ENCODE assay signal across 8 cellular contexts in the genomic region with DNA sequence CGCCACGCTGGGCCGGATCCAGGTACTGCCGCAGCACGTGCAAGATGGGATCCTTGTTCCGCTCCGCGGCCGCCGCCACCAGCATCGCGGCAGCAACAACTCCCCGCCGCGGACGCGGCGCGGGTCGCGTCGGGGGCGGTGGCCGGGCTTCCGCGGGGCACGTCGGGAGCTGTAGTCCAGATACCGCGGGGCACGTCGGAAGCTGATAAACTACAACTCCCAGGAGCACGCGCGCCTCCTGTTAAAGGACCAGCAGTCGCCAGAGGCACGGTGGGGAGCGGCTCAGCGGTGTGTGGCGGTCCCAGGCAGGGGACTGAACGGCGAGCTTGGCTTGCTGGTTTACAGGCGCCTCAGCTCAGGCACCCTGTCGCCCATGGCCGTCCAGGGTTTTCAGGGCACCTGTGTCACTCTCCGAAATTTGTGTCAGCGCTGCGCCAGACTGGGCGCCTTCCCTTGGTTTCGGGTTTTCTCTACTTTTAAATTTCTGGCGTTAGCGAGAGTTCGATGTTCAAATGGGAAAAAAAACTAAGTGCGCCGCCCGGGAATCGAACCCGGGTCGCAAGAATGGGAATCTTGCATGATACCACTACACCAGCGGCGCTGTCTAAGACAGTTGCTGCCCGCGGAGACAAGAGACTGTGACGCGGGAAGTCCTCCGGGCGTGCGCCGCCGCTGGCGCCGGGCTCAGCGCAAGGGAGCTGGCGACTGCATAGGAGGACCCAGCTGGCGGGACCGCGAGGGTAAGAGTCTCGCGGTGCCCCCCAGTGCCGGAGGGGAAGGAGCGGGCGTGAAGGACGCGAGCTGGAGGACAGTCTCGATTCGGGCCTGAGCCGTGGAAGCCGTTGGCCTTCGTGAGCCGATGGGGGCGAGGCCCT. TPM values are rescaled to one million over a fixed set of nuclear protein-coding genes. Genes with fewer than 3 reads are reported as not detected.
DNase-seq lines count a peak whose midpoint lies in the region; ATAC-seq, FAIRE-seq and TF ChIP-seq lines count a peak whose summit lies in the region.

Gene METTL26, minus strand, starts transcription at position 100 of the 875 bp plus-strand sequence. Its CDS starts 15 bp downstream, at position 85.

- peak within 1 kb of the TSS; percentile 99 for H3K4ac ChIP-seq in H1 (replicated peaks; ENCODE audit: insufficient read length, low read depth, low read length)
- peak within 1 kb of the TSS; percentile 50 for H3K4ac ChIP-seq in mesendoderm (ENCODE audit: low read depth, low read length)

- H3K9ac ChIP-seq in H1 (replicated peaks in 1 of 4; ENCODE audit: extremely low read depth in 1 of 4, low read depth in 3 of 4, low read length in 3 of 4), result peak within 1 kb of the TSS; percentile 49 to 66 (median 60); a peak in 6 of 7 replicates
- peak within 1 kb of the TSS; percentile 94 for H3K9ac ChIP-seq in mesendoderm (ENCODE audit: low read length)

- in situ Hi-C loops in Caki2 (cut with HindIII; ENCODE audit: low pct_unique_long_range_greater_than_20kb, low sequenced_read_pairs), result no loop called here

- peaks cover 0 to 6% of the 10 kb centered on the region in 2 experiments; a peak in 1 of 4 replicates for H3K79me2 ChIP-seq in H1 (ENCODE audit: control insufficient read depth in 1 of 2, insufficient read depth in 2 of 2, low read length in 2 of 2)
- H3K79me2 ChIP-seq in mesendoderm (ENCODE audit: control insufficient read depth, insufficient read depth, low read length), result no peaks in the 10 kb centered on the region

- peaks cover 3 to 10% of the 10 kb centered on the region in 2 experiments for H4K20me1 ChIP-seq in H1 (replicated peaks in 1 of 2; ENCODE audit: control insufficient read depth in 1 of 2, insufficient read depth in 2 of 2, low read length in 2 of 2)

- H3K36me3 ChIP-seq in H1 (ENCODE audit: control insufficient read depth in 2 of 4, insufficient read depth in 4 of 4, low read length in 3 of 4) (peaks cover 0 to 21% (median 3%) of the 10 kb centered on the region in 4 experiments; a peak in 4 of 8 replicates), mesendoderm (ENCODE audit: control insufficient read depth, insufficient read depth, low read length) (no peaks in the 10 kb centered on the region)

- CTCF ChIA-PET in H1 (lab: Charles Lee; ENCODE audit: partially characterized antibody), result interaction anchor here (0.9 to 2.9 kb wide), 9 partner anchors 11 to 43 kb away, joined by 3 to 8 read pairs (median 4); no protein-coding TSS in a partner anchor

- H2BK120ac ChIP-seq in H1 (replicated peaks; ENCODE audit: low read depth, low read length), result no peak within 1 kb of the TSS
- no peak within 1 kb of the TSS for H2BK120ac ChIP-seq in mesendoderm (ENCODE audit: low read depth, low read length)

- TF ChIP-seq RAD21 in H1 (IDR thresholded peaks at IDR 0.05 in 1 of 2, conservative IDR thresholded peaks at IDR 0.05 in 1 of 2; ENCODE audit: low read depth in 2 of 2, low read length in 2 of 2), result 0 out of 4 replicates have a peak, but pooled peaks of 1 of the 2 experiments have one; percentile 0

- H2BK20ac ChIP-seq in H1 (ENCODE audit: low read length), result 0 out of 2 replicates have a peak within 1 kb of the TSS, but pooled peaks have one; percentile 72

- peak within 1 kb of the TSS; percentile 73 to 89 (median 77) for H3K4me3 ChIP-seq in H1 (ENCODE audit: extremely low read depth in 1 of 4, insufficient read depth in 2 of 4, low read depth in 3 of 4, low read length in 4 of 4)
- peak within 1 kb of the TSS; percentile 89 for H3K4me3 ChIP-seq in mesendoderm (ENCODE audit: low read length)

- H2BK5ac ChIP-seq in H1 (ENCODE audit: low read depth, low read length) (peak within 1 kb of the TSS; percentile 93; the same call in 1 of the 2 replicates), mesendoderm (ENCODE audit: low read length) (no peak within 1 kb of the TSS)

- POLR2A ChIA-PET in H1 (lab: Charles Lee; ENCODE audit: partially characterized antibody), result interaction anchor here (0.6 to 2.7 kb wide), 21 partner anchors 8 to 1530 kb away, joined by 3 to 16 read pairs (median 4); partner anchors contain the start of genes RAB40C, RHBDL1, WDR24 and WDR90

- H3K23ac ChIP-seq in H1 (ENCODE audit: insufficient read length) (no peak within 1 kb of the TSS), mesendoderm (ENCODE audit: low read length) (peak within 1 kb of the TSS; percentile 97)

- H3K27me3 ChIP-seq in H1 (replicated peaks in 1 of 4; ENCODE audit: control insufficient read depth in 3 of 4, extremely low read depth in 1 of 4, insufficient read depth in 3 of 4, low read length in 3 of 4) (no peaks in the 10 kb centered on the region), mesendoderm (ENCODE audit: insufficient read depth, low read length, poor library complexity) (no peaks in the 10 kb centered on the region)

- H2BK15ac ChIP-seq in H1 (ENCODE audit: low read length) (peak within 1 kb of the TSS; percentile 53; the same call in 1 of the 2 replicates), mesendoderm (replicated peaks; ENCODE audit: low read depth) (no peak within 1 kb of the TSS)

- H3K79me1 ChIP-seq in H1 (ENCODE audit: low read depth, low read length) (no peaks in the 10 kb centered on the region), mesendoderm (ENCODE audit: low read length) (peaks cover 2% of the 10 kb centered on the region)

- H3K18ac ChIP-seq in H1 (ENCODE audit: extremely low read depth, low read length) (peak within 1 kb of the TSS; percentile 96), mesendoderm (ENCODE audit: low read length) (peak within 1 kb of the TSS; percentile 5)

- FAIRE-seq in H1 (lab: Jason Lieb, UNC), result peak; percentile 19

- peak; percentile 97 for DNase-seq in Caki2 (ENCODE audit: low read depth)
- DNase-seq in HUDEP-2 (lab: John Stamatoyannopoulos, UW; ENCODE audit: unreplicated experiment in 76 of 76), result peak in 75 of 76 experiments; percentile 18 to 98 (median 88)
- DNase-seq in NOMO-1 treated with dmso at 0.1 percent for 144 hours (lab: John Stamatoyannopoulos, UW; ENCODE audit: unreplicated experiment), result peak; percentile 90
- peak; percentile 85 to 100 (median 100) for DNase-seq in activated CD8-positive, alpha-beta memory T cell treated with anti-CD3 and anti-CD28 coated beads for 48 hours (ENCODE audit: low read depth in 2 of 3, low spot score in 2 of 3)
- DNase-seq in H1 (ENCODE audit: low read depth in 1 of 2, low spot score in 2 of 2), result peak in 1 of 2 experiments; percentile 96
- peak; percentile 97 for DNase-seq in mesendoderm
- peak; percentile 84 for DNase-seq in stimulated activated CD8-positive, alpha-beta memory T cell treated with anti-CD3 and anti-CD28 coated beads, Interleukin-12 subunit alpha, Interleukin-12 subunit beta, amount 100 ng/mL, for 4 hours (ENCODE audit: low read depth)

- no peak within 1 kb of the TSS for H2AK5ac ChIP-seq in H1 (ENCODE audit: low read depth, low read length)
- H2AK5ac ChIP-seq in mesendoderm (ENCODE audit: low read length), result no peak within 1 kb of the TSS

- H4K8ac ChIP-seq in H1 (ENCODE audit: extremely low read depth, insufficient read depth, low read length), result peak within 1 kb of the TSS; percentile 95
- H4K8ac ChIP-seq in mesendoderm (ENCODE audit: low read depth, low read length), result no peak within 1 kb of the TSS

- H2AFZ ChIP-seq in H1 (ENCODE audit: low read length), result no peak within 1 kb of the TSS; the same call in 1 of the 2 replicates

- H4K5ac ChIP-seq in H1 (ENCODE audit: insufficient read length, low read depth, low read length) (peak within 1 kb of the TSS; percentile 80), mesendoderm (ENCODE audit: low read length) (no peak within 1 kb of the TSS)

- ATAC-seq in GM21381 (IDR thresholded peaks at IDR 0.05; ENCODE audit: unreplicated experiment), result peak; percentile 57

- peaks cover 9% of the 10 kb centered on the region; the same call in 1 of the 2 replicates for H3K23me2 ChIP-seq in H1 (ENCODE audit: low read depth, low read length)

- H3K14ac ChIP-seq in H1 (ENCODE audit: insufficient read length), result no peak within 1 kb of the TSS

- H3K56ac ChIP-seq in H1 (replicated peaks; ENCODE audit: insufficient read length, low read depth, low read length), result peak within 1 kb of the TSS; percentile 79
- peak within 1 kb of the TSS; percentile 99 for H3K56ac ChIP-seq in mesendoderm (ENCODE audit: low read length)

- TF ChIP-seq EP300 in H1 (IDR thresholded peaks at IDR 0.05; ENCODE audit: borderline replicate concordance in 1 of 2, low read depth in 2 of 2, low read length in 2 of 2), result no peak

- H3K4me2 ChIP-seq in H1 (ENCODE audit: insufficient read depth in 1 of 2, low read depth in 2 of 2, low read length in 2 of 2) (peak within 1 kb of the TSS; percentile 62 to 88), mesendoderm (ENCODE audit: low read length) (peak within 1 kb of the TSS; percentile 73)

- no peak for TF ChIP-seq CTCF in H1 (IDR thresholded peaks at IDR 0.05; ENCODE audit: control extremely low read depth in 1 of 3, insufficient read depth in 1 of 3, low read depth in 1 of 3, low read length in 3 of 3)

- H4K91ac ChIP-seq in H1 (replicated peaks; ENCODE audit: insufficient read length, low read length), result peak within 1 kb of the TSS; percentile 98

- H3K9me3 ChIP-seq in H1 (ENCODE audit: insufficient read depth in 2 of 2, low read depth in 1 of 2, low read length in 1 of 2), result no peaks in the 10 kb centered on the region

- H3K27ac ChIP-seq in H1 (ENCODE audit: low read depth, low read length) (peak within 1 kb of the TSS; percentile 35; the same call in 1 of the 2 replicates), mesendoderm (ENCODE audit: low read depth, low read length) (peak within 1 kb of the TSS; percentile 52)

- H3K4me1 ChIP-seq in H1 (replicated peaks in 1 of 4; ENCODE audit: control insufficient read depth in 3 of 4, insufficient read depth in 4 of 4, low read length in 3 of 4), result peaks cover 0 to 29% (median 19%) of the 10 kb centered on the region in 4 experiments; a peak in 6 of 7 replicates
- H3K4me1 ChIP-seq in mesendoderm (ENCODE audit: control insufficient read depth, low read depth, low read length), result peaks cover 3% of the 10 kb centered on the region

- H2BK12ac ChIP-seq in H1 (ENCODE audit: low read depth, low read length), result no peak within 1 kb of the TSS; the same call in 1 of the 2 replicates

- TF ChIP-seq POLR2A in H1 (IDR thresholded peaks at IDR 0.05; ENCODE audit: control extremely low read depth in 1 of 2, low read depth in 2 of 2, low read length in 2 of 2), result peak in 1 of 2 experiments; percentile 51; a peak in 2 of 3 replicates

- 2% methylated on average over 74 of the region's 91 CpGs; no CpG with 5 or more reads in 1 of the 2 experiments for WGBS in H1 (ENCODE audit: extremely low coverage in 1 of 2, insufficient coverage in 1 of 2, insufficient read length in 1 of 2, insufficient replicate concordance in 2 of 2, low coverage in 1 of 2, low lambda C conversion rate in 2 of 2, missing lambda C conversion rate in 1 of 2), 2 experiments
- no CpG with 5 or more reads among the region's 91 CpGs for WGBS in mesendoderm (ENCODE audit: extremely low coverage, insufficient coverage, low lambda C conversion rate)

RNA-seq across cellular contexts. Expression of gene METTL26, which starts in this region (rescaled TPM):
- 433 and 438 TPM in 2 replicates for total RNA-seq in Caki2 (2014; rRNA removed; shearing (Covaris generic); ENCODE audit: low replicate concordance)
- total RNA-seq in H1 (2021; fragmentation: NEBNext Ultra II Directional; extraction: Animal tissue kit (Norgen Biotek cat#: 25700)), result 100 and 108 TPM in 2 replicates
- polyA plus RNA-seq in H1 (2011; rRNA removed), result 186 and 203 TPM in 2 replicates
- polyA plus RNA-seq in H1 (2011; cell fraction: cytosol; rRNA removed), result 162 TPM
- polyA plus RNA-seq in H1 (2011; cell fraction: nucleus; rRNA removed), result 223 TPM
- 71.0 to 114 TPM (median 105 TPM) in 4 replicates for polyA plus RNA-seq in H1 (2012, experiment 1 of 2)
- polyA plus RNA-seq in H1 (2012, experiment 2 of 2), result 145 TPM
- 85.9 TPM for polyA plus RNA-seq in H1 (2013, experiment 1 of 2)
- 90.7 TPM for polyA plus RNA-seq in H1 (2013, experiment 2 of 2)
- 17.4 and 18.7 TPM in 2 replicates for polyA minus RNA-seq in H1 (2011; rRNA and poly(A)+ RNA removed)
- polyA minus RNA-seq in H1 (2011; cell fraction: cytosol; rRNA and poly(A)+ RNA removed), result 64.4 TPM
- polyA minus RNA-seq in H1 (2011; cell fraction: nucleus; rRNA and poly(A)+ RNA removed), result 71.6 TPM
- polyA plus RNA-seq in mesendoderm (2013, experiment 1 of 2), result 75.3 TPM
- 76.8 TPM for polyA plus RNA-seq in mesendoderm (2013, experiment 2 of 2)
